In the genomic region with DNA sequence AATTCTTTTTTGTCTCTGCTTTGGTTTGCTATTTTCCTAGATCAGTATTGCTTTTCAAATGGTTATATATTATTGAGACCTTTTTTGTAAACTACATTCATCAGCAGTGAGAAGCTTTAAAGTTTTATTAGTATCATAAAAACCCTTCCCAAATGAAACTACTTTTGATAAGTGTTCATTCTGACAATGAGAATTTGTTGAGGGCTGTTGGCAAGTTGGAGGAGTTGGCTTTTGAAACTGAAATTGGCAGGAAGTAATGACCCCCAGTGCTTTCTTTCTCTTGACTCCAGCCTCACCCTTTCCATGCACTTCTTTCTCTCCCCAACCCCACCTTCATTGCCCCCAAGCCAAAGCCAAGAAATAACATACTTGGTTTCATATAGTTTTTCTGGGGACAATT, we compare ENCODE assay signal across 33 cellular contexts.
"Had no signal": no experiment of that assay in that cellular context is flagged by ENCODE, and none has a peak within 500 bp of the region (broad histone marks: within the 10 kb centered on the region; RNA-seq: fewer than 3 reads in every experiment).

No MANE protein-coding gene starts in this region.

- H3K27me3 ChIP-seq: adrenal gland, brain microvascular endothelial cell, esophagus squamous epithelium, pancreas, upper lobe of left lung, vagina had no signal

- H3K4me1 ChIP-seq: adrenal gland, esophagus squamous epithelium, left ventricle myocardium inferior, pancreas, prostate gland, upper lobe of left lung, vagina had no signal

- H3K4me1 Mint-ChIP-seq: stimulated activated memory B cell treated with anti-CD40 and anti-IgM and Interleukin-4, amounts not matched to agents 10 μg/mL and 1 μg/mL and 100 μg/mL, for 72 hours had no signal

- H3K27ac ChIP-seq: adrenal gland, brain microvascular endothelial cell, epithelial cell of prostate, esophagus squamous epithelium, left ventricle myocardium inferior, pancreas, prostate gland, skin epidermis, upper lobe of left lung, vagina had no signal

- H3K27me3 Mint-ChIP-seq: dendritic cell treated with granulocyte-macrophage colony-stimulating factor and Interleukin-4, amounts not matched to agents 40 ng/mL and 50 ng/mL, for 4 days; stimulated activated memory B cell treated with anti-CD40 and anti-IgM and Interleukin-4, amounts not matched to agents 10 μg/mL and 1 μg/mL and 100 μg/mL, for 72 hours had no signal

- FAIRE-seq: pancreas had no signal

- H3K9me3 Mint-ChIP-seq: activated naive CD8-positive, alpha-beta T cell treated with anti-CD3 and anti-CD28 coated beads for 36 hours; dendritic cell treated with granulocyte-macrophage colony-stimulating factor and Interleukin-4, amounts not matched to agents 40 ng/mL and 50 ng/mL, for 4 days; endodermal cell; stimulated activated memory B cell treated with anti-CD40 and anti-IgM and Interleukin-4, amounts not matched to agents 10 μg/mL and 1 μg/mL and 100 μg/mL, for 72 hours; stimulated activated naive CD8-positive, alpha-beta T cell treated with anti-CD3 and anti-CD28 coated beads, Interleukin-15, amount 100 ng/mL, for 72 hours; T-helper 2 cell treated with Interferon-gamma antibody and Interleukin-4, amounts not matched to agents 5 μg/mL and 100 μg/mL, for 36 hours had no signal

- H3K27ac Mint-ChIP-seq: activated naive CD8-positive, alpha-beta T cell treated with anti-CD3 and anti-CD28 coated beads for 36 hours; dendritic cell treated with granulocyte-macrophage colony-stimulating factor and Interleukin-4, amounts not matched to agents 40 ng/mL and 50 ng/mL, for 4 days; endodermal cell; stimulated activated memory B cell treated with anti-CD40 and anti-IgM and Interleukin-4, amounts not matched to agents 10 μg/mL and 1 μg/mL and 100 μg/mL, for 72 hours; stimulated activated naive CD8-positive, alpha-beta T cell treated with anti-CD3 and anti-CD28 coated beads, Interleukin-15, amount 100 ng/mL, for 72 hours; T-helper 2 cell treated with Interferon-gamma antibody and Interleukin-4, amounts not matched to agents 5 μg/mL and 100 μg/mL, for 36 hours had no signal

- H3K9me3 ChIP-seq: adrenal gland, esophagus squamous epithelium, left ventricle myocardium inferior, pancreas, prostate gland, upper lobe of left lung, vagina had no signal

- DNase-seq: activated CD4-positive, alpha-beta T cell treated with anti-CD3 and anti-CD28 coated beads for 48 hours; activated CD4-positive, alpha-beta T cell treated with anti-CD3 and anti-CD28 coated beads, Interleukin-2, amount 50 U/mL, for 48 hours; activated CD8-positive, alpha-beta memory T cell treated with anti-CD3 and anti-CD28 coated beads for 24 hours; activated effector memory CD4-positive, alpha-beta T cell treated with Interleukin-2 at 50 U/mL for 16 hours; activated naive CD4-positive, alpha-beta T cell treated with Interleukin-2 at 50 U/mL for 16 hours; activated naive CD8-positive, alpha-beta T cell treated with anti-CD3 and anti-CD28 coated beads for 36 hours; adrenal gland; aorta; brain microvascular endothelial cell; endodermal cell; esophagus squamous epithelium; foreskin melanocyte; kidney glomerular epithelial cell; left ventricle myocardium inferior; mesendoderm; nucleus accumbens; pancreas; retina; stimulated activated CD4-positive, alpha-beta T cell treated with anti-CD3 and anti-CD28 coated beads, Interleukin-4, amount 100 ng/mL, for 4 hours; stimulated activated CD8-positive, alpha-beta memory T cell treated with anti-CD3 and anti-CD28 coated beads, Interleukin-4, amount 100 ng/mL, for 48 hours; stimulated activated naive CD8-positive, alpha-beta T cell treated with anti-CD3 and anti-CD28 coated beads, Interleukin-15, amount 100 ng/mL, for 72 hours; substantia nigra; upper lobe of left lung had no signal

- ATAC-seq: activated CD4-positive, CD25-positive, alpha-beta regulatory T cell treated with anti-CD3 and anti-CD28 coated beads, Interleukin-2, amount 50 U/mL, for 24 hours; pancreas; sciatic nerve; stimulated activated memory B cell treated with anti-CD40 and anti-IgM and Interleukin-4, amounts not matched to agents 10 μg/mL and 1 μg/mL and 100 μg/mL, for 72 hours; stimulated activated naive CD8-positive, alpha-beta T cell treated with anti-CD3 and anti-CD28 coated beads, Interleukin-15, amount 100 ng/mL, for 72 hours had no signal

- H3K4me3 ChIP-seq: adrenal gland, esophagus squamous epithelium, left ventricle myocardium inferior, lung, pancreas, prostate gland, skin epidermis, upper lobe of left lung, vagina had no signal

- H3K36me3 ChIP-seq: adrenal gland, brain microvascular endothelial cell, esophagus squamous epithelium, left ventricle myocardium inferior, pancreas, prostate gland, upper lobe of left lung, vagina had no signal

- H3K4me3 Mint-ChIP-seq: activated naive CD8-positive, alpha-beta T cell treated with anti-CD3 and anti-CD28 coated beads for 36 hours; dendritic cell treated with granulocyte-macrophage colony-stimulating factor and Interleukin-4, amounts not matched to agents 40 ng/mL and 50 ng/mL, for 4 days; endodermal cell; stimulated activated memory B cell treated with anti-CD40 and anti-IgM and Interleukin-4, amounts not matched to agents 10 μg/mL and 1 μg/mL and 100 μg/mL, for 72 hours; stimulated activated naive CD8-positive, alpha-beta T cell treated with anti-CD3 and anti-CD28 coated beads, Interleukin-15, amount 100 ng/mL, for 72 hours; T-helper 2 cell treated with Interferon-gamma antibody and Interleukin-4, amounts not matched to agents 5 μg/mL and 100 μg/mL, for 36 hours had no signal
